1 cellular context compared by ENCODE assay signal in the genomic region with DNA sequence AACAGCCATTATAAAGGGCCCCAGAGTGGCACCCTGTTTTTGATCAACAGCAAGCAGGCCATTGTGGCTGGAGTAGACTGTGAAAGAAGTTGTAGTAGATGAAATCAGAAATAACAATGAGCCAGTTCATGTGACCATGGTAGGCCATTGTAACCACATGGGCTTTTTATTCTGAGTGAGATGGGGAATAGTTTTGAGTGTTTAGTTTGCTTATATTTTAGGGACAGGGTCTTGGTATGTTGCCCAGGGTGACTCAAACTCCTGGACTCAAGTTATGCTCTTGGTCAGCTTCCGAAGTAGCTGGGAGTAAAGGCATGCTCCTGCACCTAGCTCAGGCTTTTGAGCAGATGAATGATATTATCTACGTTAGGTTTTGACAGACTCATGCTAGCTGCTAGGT.
TF ChIP-seq lines count a peak whose summit lies in the region.

No MANE protein-coding gene starts in this region.

TF ChIP-seq in GM23338, 12 proteins besides CTCF, POLR2A, EP300 and RAD21:
- TF ChIP-seq JUNB (IDR thresholded peaks at IDR 0.05; ENCODE audit: unreplicated experiment) (no peak), ZNF114 (CRISPR knock-in tag; IDR thresholded peaks at IDR 0.05) (no peak), EZH2 (IDR thresholded peaks at IDR 0.05; ENCODE audit: low read depth, unreplicated experiment) (no peak), ZNF331 (CRISPR knock-in tag; IDR thresholded peaks at IDR 0.05; ENCODE audit: low read depth) (no peak), REST (IDR thresholded peaks at IDR 0.05; ENCODE audit: unreplicated experiment) (no peak), NANOG (IDR thresholded peaks at IDR 0.05; ENCODE audit: borderline replicate concordance) (no peak), STAT1 (IDR thresholded peaks at IDR 0.05; ENCODE audit: unreplicated experiment) (no peak), CREB1 (CRISPR knock-in tag; IDR thresholded peaks at IDR 0.05; ENCODE audit: low read depth) (no peak), POLR2AphosphoS5 (IDR thresholded peaks at IDR 0.05; ENCODE audit: low read depth) (no peak), EZH2phosphoT487 (IDR thresholded peaks at IDR 0.05; ENCODE audit: unreplicated experiment) (no peak)
- TF ChIP-seq, protein P1, sequence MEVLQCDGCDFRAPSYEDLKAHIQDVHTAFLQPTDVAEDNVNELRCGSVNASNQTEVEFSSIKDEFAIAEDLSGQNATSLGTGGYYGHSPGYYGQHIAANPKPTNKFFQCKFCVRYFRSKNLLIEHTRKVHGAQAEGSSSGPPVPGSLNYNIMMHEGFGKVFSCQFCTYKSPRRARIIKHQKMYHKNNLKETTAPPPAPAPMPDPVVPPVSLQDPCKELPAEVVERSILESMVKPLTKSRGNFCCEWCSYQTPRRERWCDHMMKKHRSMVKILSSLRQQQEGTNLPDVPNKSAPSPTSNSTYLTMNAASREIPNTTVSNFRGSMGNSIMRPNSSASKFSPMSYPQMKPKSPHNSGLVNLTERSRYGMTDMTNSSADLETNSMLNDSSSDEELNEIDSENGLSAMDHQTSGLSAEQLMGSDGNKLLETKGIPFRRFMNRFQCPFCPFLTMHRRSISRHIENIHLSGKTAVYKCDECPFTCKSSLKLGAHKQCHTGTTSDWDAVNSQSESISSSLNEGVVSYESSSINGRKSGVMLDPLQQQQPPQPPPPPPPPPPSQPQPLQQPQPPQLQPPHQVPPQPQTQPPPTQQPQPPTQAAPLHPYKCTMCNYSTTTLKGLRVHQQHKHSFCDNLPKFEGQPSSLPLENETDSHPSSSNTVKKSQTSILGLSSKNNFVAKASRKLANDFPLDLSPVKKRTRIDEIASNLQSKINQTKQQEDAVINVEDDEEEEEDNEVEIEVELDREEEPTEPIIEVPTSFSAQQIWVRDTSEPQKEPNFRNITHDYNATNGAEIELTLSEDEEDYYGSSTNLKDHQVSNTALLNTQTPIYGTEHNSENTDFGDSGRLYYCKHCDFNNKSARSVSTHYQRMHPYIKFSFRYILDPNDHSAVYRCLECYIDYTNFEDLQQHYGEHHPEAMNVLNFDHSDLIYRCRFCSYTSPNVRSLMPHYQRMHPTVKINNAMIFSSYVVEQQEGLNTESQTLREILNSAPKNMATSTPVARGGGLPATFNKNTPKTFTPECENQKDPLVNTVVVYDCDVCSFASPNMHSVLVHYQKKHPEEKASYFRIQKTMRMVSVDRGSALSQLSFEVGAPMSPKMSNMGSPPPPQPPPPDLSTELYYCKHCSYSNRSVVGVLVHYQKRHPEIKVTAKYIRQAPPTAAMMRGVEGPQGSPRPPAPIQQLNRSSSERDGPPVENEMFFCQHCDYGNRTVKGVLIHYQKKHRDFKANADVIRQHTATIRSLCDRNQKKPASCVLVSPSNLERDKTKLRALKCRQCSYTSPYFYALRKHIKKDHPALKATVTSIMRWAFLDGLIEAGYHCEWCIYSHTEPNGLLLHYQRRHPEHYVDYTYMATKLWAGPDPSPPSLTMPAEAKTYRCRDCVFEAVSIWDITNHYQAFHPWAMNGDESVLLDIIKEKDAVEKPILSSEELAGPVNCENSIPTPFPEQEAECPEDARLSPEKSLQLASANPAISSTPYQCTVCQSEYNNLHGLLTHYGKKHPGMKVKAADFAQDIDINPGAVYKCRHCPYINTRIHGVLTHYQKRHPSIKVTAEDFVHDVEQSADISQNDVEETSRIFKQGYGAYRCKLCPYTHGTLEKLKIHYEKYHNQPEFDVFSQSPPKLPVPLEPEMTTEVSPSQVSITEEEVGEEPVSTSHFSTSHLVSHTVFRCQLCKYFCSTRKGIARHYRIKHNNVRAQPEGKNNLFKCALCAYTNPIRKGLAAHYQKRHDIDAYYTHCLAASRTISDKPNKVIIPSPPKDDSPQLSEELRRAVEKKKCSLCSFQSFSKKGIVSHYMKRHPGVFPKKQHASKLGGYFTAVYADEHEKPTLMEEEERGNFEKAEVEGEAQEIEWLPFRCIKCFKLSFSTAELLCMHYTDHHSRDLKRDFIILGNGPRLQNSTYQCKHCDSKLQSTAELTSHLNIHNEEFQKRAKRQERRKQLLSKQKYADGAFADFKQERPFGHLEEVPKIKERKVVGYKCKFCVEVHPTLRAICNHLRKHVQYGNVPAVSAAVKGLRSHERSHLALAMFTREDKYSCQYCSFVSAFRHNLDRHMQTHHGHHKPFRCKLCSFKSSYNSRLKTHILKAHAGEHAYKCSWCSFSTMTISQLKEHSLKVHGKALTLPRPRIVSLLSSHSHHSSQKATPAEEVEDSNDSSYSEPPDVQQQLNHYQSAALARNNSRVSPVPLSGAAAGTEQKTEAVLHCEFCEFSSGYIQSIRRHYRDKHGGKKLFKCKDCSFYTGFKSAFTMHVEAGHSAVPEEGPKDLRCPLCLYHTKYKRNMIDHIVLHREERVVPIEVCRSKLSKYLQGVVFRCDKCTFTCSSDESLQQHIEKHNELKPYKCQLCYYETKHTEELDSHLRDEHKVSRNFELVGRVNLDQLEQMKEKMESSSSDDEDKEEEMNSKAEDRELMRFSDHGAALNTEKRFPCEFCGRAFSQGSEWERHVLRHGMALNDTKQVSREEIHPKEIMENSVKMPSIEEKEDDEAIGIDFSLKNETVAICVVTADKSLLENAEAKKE (CRISPR knock-in tag; IDR thresholded peaks at IDR 0.05) = no peak
- TF ChIP-seq, protein P2, sequence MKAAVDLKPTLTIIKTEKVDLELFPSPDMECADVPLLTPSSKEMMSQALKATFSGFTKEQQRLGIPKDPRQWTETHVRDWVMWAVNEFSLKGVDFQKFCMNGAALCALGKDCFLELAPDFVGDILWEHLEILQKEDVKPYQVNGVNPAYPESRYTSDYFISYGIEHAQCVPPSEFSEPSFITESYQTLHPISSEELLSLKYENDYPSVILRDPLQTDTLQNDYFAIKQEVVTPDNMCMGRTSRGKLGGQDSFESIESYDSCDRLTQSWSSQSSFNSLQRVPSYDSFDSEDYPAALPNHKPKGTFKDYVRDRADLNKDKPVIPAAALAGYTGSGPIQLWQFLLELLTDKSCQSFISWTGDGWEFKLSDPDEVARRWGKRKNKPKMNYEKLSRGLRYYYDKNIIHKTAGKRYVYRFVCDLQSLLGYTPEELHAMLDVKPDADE (IDR thresholded peaks at IDR 0.05) = no peak
